19 cellular contexts compared by ENCODE assay signal in genomic region chr17:74954665-74955421, GRCh38. TPM values are rescaled to one million over a fixed set of nuclear protein-coding genes. Genes with fewer than 3 reads are reported as not detected.
"Had no signal": no experiment of that assay in that cellular context is flagged by ENCODE, and none has a peak within 500 bp of the region (broad histone marks: within the 10 kb centered on the region; RNA-seq: fewer than 3 reads in every experiment).

No MANE protein-coding gene starts in this region.

- H3K4me2 ChIP-seq: smooth muscle cell had no signal

- H3K4me1 ChIP-seq: colonic mucosa had no signal

- ATAC-seq: left lobe of liver; mucosa of descending colon; naive thymus-derived CD8-positive, alpha-beta T cell; right cardiac atrium; stimulated activated naive B cell treated with anti-CD40 and anti-IgM and Interleukin-4, amounts not matched to agents 10 μg/mL and 1 μg/mL and 100 μg/mL, for 72 hours had no signal

- H3K4me3 ChIP-seq: colonic mucosa, mucosa of descending colon, smooth muscle cell had no signal

- H3K27me3 ChIP-seq: colonic mucosa had no signal

- H3K36me3 ChIP-seq: colonic mucosa had no signal

- DNase-seq: activated B cell treated with CpG ODN at 0.5 μM for 24 hours; activated CD4-positive, alpha-beta T cell treated with anti-CD3 and anti-CD28 coated beads, Interleukin-2, amount 10 ng/mL, durations not matched to agents 24 days and 14 days; activated naive CD4-positive, alpha-beta T cell treated with Interleukin-2 at 50 U/mL for 16 hours; colonic mucosa; foreskin melanocyte; head of caudate nucleus; mammary epithelial cell; mucosa of descending colon; naive thymus-derived CD8-positive, alpha-beta T cell; occipital lobe; stimulated activated naive B cell treated with anti-CD40 and anti-IgM and Interleukin-4, amounts not matched to agents 10 μg/mL and 1 μg/mL and 100 μg/mL, for 72 hours; substantia nigra; trophoblast cell had no signal

- H3K9me3 ChIP-seq: colonic mucosa, mucosa of descending colon had no signal

- H3K27ac ChIP-seq: colonic mucosa had no signal

RNA-seq across cellular contexts. Expression of gene HID1, which starts 17.7 kb away (rescaled TPM):
- total RNA-seq: activated CD4-positive, alpha-beta T cell treated with anti-CD3 and anti-CD28 coated beads, Interleukin-2, amount 10 ng/mL, durations not matched to agents 24 days and 14 days had no signal

RNA-seq across cellular contexts. Expression of gene OTOP3, which starts 19.1 kb away (rescaled TPM):
- total RNA-seq: activated B cell treated with CpG ODN at 0.5 μM for 24 hours; activated CD4-positive, alpha-beta T cell treated with anti-CD3 and anti-CD28 coated beads, Interleukin-2, amount 10 ng/mL, durations not matched to agents 24 days and 14 days; activated T-helper 1 cell treated with anti-CD3 and anti-CD28 coated beads, Interleukin-12 subunit alpha, Interleukin-12 subunit beta, Interleukin-2, Interleukin-4 antibody, amounts not matched to agents 30 ng/mL and 10 ng/mL and 1 ng/mL, durations not matched to agents 14 hours and 24 hours and 36 hours; cardiac septum; left lobe of liver; mammary epithelial cell; naive thymus-derived CD8-positive, alpha-beta T cell; occipital lobe; right cardiac atrium; smooth muscle cell had no signal
- polyA plus RNA-seq: mammary epithelial cell; naive thymus-derived CD8-positive, alpha-beta T cell; right cardiac atrium; smooth muscle cell had no signal

RNA-seq across cellular contexts. Expression of gene OTOP2, which starts 30.8 kb away (rescaled TPM):
- total RNA-seq: activated B cell treated with CpG ODN at 0.5 μM for 24 hours; activated CD4-positive, alpha-beta T cell treated with anti-CD3 and anti-CD28 coated beads, Interleukin-2, amount 10 ng/mL, durations not matched to agents 24 days and 14 days; activated T-helper 1 cell treated with anti-CD3 and anti-CD28 coated beads, Interleukin-12 subunit alpha, Interleukin-12 subunit beta, Interleukin-2, Interleukin-4 antibody, amounts not matched to agents 30 ng/mL and 10 ng/mL and 1 ng/mL, durations not matched to agents 14 hours and 24 hours and 36 hours; cardiac septum; left lobe of liver; naive thymus-derived CD8-positive, alpha-beta T cell; occipital lobe; progenitor cell of endocrine pancreas; right cardiac atrium; smooth muscle cell had no signal
- polyA plus RNA-seq: mammary epithelial cell; naive thymus-derived CD8-positive, alpha-beta T cell; right cardiac atrium; smooth muscle cell had no signal

RNA-seq across cellular contexts. Expression of gene USH1G, which starts 31.8 kb away (rescaled TPM):
- total RNA-seq: activated B cell treated with CpG ODN at 0.5 μM for 24 hours; activated CD4-positive, alpha-beta T cell treated with anti-CD3 and anti-CD28 coated beads, Interleukin-2, amount 10 ng/mL, durations not matched to agents 24 days and 14 days; activated T-helper 1 cell treated with anti-CD3 and anti-CD28 coated beads, Interleukin-12 subunit alpha, Interleukin-12 subunit beta, Interleukin-2, Interleukin-4 antibody, amounts not matched to agents 30 ng/mL and 10 ng/mL and 1 ng/mL, durations not matched to agents 14 hours and 24 hours and 36 hours; cardiac septum; left lobe of liver; mucosa of descending colon; naive thymus-derived CD8-positive, alpha-beta T cell had no signal
- polyA plus RNA-seq: naive thymus-derived CD8-positive, alpha-beta T cell had no signal

RNA-seq across cellular contexts. Expression of gene CDR2L, which starts 32.6 kb away (rescaled TPM):
- total RNA-seq: activated B cell treated with CpG ODN at 0.5 μM for 24 hours had no signal
- polyA plus RNA-seq: naive thymus-derived CD8-positive, alpha-beta T cell had no signal
